ENCODE assay signal across 2 cellular contexts in the genomic region with DNA sequence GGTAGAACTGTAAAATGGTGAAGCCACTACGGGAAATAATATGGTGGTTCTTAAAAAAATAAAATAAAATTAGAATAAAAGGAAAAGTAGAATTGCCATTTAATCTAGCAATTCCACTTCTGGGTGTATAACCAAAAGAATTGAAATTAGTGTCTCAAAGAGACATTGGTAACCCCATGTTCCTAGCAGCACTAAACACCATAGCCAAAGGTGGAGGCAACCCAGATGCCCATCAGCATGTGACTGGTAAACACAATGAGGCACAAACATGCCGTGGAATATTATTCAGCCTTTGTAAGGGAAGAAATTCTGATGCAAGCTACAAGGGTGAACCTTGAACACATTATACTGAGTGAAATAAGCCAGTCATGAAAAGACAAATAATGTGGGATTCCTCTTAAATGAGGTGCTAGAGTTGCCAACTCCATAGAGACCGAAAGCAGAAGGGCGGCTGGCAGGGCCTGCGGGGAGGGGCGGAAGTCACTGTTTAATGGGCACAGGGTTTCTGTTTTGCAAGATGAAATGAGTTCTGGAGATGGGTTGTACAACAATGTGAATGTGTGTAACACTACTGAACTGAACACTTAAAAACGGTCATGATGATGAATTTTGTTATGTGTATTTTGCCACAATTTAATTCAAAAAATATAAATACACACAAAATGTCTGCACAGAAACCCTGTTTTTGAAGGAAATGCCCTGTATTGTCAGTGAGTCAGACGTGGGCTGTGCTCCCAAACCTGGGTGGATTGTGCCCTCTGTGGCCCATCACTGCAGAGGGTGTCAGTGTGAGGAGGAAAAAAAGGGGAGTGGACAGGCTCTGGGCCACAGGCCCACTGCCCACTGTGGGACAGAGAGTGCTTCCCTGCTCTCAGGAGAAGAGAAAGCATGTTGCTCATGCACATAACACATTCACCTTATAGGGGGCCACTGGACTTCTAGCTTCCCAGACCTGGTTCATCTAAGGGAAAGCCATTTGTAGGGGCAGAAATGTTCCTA.
TF ChIP-seq lines count a peak whose summit lies in the region.

No MANE protein-coding gene starts in this region.

TF ChIP-seq in SK-N-SH, 30 proteins besides CTCF, POLR2A, EP300 and RAD21:
- TF ChIP-seq TCF12 (IDR thresholded peaks at IDR 0.05) (no peak), CHD2 (IDR thresholded peaks at IDR 0.05; ENCODE audit: low read length, partially characterized antibody) (no peak), POLR2AphosphoS5 (IDR thresholded peaks at IDR 0.05; ENCODE audit: low read depth, low read length) (no peak), SMC3 (IDR thresholded peaks at IDR 0.05; ENCODE audit: low read depth, low read length) (no peak)

TF ChIP-seq in SK-N-SH treated with all-trans-retinoic acid at 6 μM for 48 hours, 23 proteins besides CTCF, POLR2A, EP300 and RAD21:
- TF ChIP-seq BACH2 (CRISPR knock-in tag; IDR thresholded peaks at IDR 0.05; ENCODE audit: borderline replicate concordance) (no peak), ZFP3 (CRISPR knock-in tag; IDR thresholded peaks at IDR 0.05) (no peak)
- TF ChIP-seq, protein P1, sequence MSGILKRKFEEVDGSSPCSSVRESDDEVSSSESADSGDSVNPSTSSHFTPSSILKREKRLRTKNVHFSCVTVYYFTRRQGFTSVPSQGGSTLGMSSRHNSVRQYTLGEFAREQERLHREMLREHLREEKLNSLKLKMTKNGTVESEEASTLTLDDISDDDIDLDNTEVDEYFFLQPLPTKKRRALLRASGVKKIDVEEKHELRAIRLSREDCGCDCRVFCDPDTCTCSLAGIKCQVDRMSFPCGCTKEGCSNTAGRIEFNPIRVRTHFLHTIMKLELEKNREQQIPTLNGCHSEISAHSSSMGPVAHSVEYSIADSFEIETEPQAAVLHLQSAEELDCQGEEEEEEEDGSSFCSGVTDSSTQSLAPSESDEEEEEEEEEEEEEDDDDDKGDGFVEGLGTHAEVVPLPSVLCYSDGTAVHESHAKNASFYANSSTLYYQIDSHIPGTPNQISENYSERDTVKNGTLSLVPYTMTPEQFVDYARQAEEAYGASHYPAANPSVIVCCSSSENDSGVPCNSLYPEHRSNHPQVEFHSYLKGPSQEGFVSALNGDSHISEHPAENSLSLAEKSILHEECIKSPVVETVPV (CRISPR knock-in tag; IDR thresholded peaks at IDR 0.05) = no peak
